15 cellular contexts compared by ENCODE assay signal in genomic region chr10:111725035-111725434, GRCh38.
DNase-seq lines count a peak whose midpoint lies in the region; ATAC-seq, FAIRE-seq and TF ChIP-seq lines count a peak whose summit lies in the region.
"Had no signal": no experiment of that assay in that cellular context is flagged by ENCODE, and none has a peak within 500 bp of the region (broad histone marks: within the 10 kb centered on the region; RNA-seq: fewer than 3 reads in every experiment).

No MANE protein-coding gene starts in this region.

- 0 out of 4 replicates have a peak, but pooled peaks of 1 of the 2 experiments have one; percentile 13 for TF ChIP-seq RAD21 in H1 (IDR thresholded peaks at IDR 0.05 in 1 of 2, conservative IDR thresholded peaks at IDR 0.05 in 1 of 2; ENCODE audit: low read depth in 2 of 2, low read length in 2 of 2)

- H3K4me3 ChIP-seq in HUES48 (ENCODE audit: low read depth, low read length) (no peak overlapping the region), H1 (ENCODE audit: extremely low read depth in 1 of 4, insufficient read depth in 2 of 4, low read depth in 3 of 4, low read length in 4 of 4) (peak overlapping the region in 1 of 4 experiments; percentile 23; a peak in 1 of 8 replicates)
- H3K4me3 ChIP-seq: BLaER1, HAP-1 had no signal

- H4K8ac ChIP-seq in H1 (ENCODE audit: extremely low read depth, insufficient read depth, low read length): no peak overlapping the region

- ATAC-seq in left lobe of liver: no peak

- H4K20me1 ChIP-seq in H1 (replicated peaks in 1 of 2; ENCODE audit: control insufficient read depth in 1 of 2, insufficient read depth in 2 of 2, low read length in 2 of 2): no peaks in the 10 kb centered on the region
- H4K20me1 ChIP-seq: BLaER1 had no signal

- H3K36me3 Mint-ChIP-seq in progenitor cell of endocrine pancreas (ENCODE audit: insufficient read depth): no peaks in the 10 kb centered on the region
- H3K36me3 Mint-ChIP-seq: CD8-positive, alpha-beta memory T cell had no signal

- in situ Hi-C loops in G401 (cut with HindIII; ENCODE audit: low sequenced_read_pairs): no loop called here

- H3K23me2 ChIP-seq in H1 (ENCODE audit: low read depth, low read length): no peaks in the 10 kb centered on the region; the same call in 1 of the 2 replicates

- no peaks in the 10 kb centered on the region for H3K36me3 ChIP-seq in HUES48 (ENCODE audit: control insufficient read depth, insufficient read depth, low read length)
- no peaks in the 10 kb centered on the region for H3K36me3 ChIP-seq in H1 (ENCODE audit: control insufficient read depth in 2 of 4, insufficient read depth in 4 of 4, low read length in 3 of 4)
- H3K36me3 ChIP-seq: BLaER1, HAP-1 had no signal

- H3K9me3 Mint-ChIP-seq in progenitor cell of endocrine pancreas (ENCODE audit: low read depth): no peaks in the 10 kb centered on the region

- DNase-seq in G401 (ENCODE audit: low spot score) (peak; percentile 28), H1 (ENCODE audit: low read depth in 1 of 2, low spot score in 2 of 2) (no peak), inferior parietal cortex (ENCODE audit: extremely low spot score) (peak; percentile 42), left lobe of liver (ENCODE audit: low spot score) (no peak), NCI-H1092 (lab: John Stamatoyannopoulos, UW) (no peak), progenitor cell of endocrine pancreas (ENCODE audit: low spot score, unreplicated experiment) (no peak)
- DNase-seq: 8988T; AML-193; Caco-2; CD8-positive, alpha-beta memory T cell; DND-41; GF-D8 had no signal

- CTCF ChIA-PET in H1 (lab: Charles Lee; ENCODE audit: partially characterized antibody): interaction anchor here (1.4 kb wide), 1 partner anchor 12 kb away, joined by 3 read pairs; no protein-coding TSS in a partner anchor

- no peak overlapping the region for H2BK20ac ChIP-seq in H1 (ENCODE audit: low read length)

- no peak overlapping the region for H2AK5ac ChIP-seq in H1 (ENCODE audit: low read depth, low read length)

- no peak overlapping the region for H3K27ac Mint-ChIP-seq in progenitor cell of endocrine pancreas
- H3K27ac Mint-ChIP-seq: CD8-positive, alpha-beta memory T cell had no signal

- H3K4me3 Mint-ChIP-seq in progenitor cell of endocrine pancreas (ENCODE audit: low read depth): no peak overlapping the region
- H3K4me3 Mint-ChIP-seq: CD8-positive, alpha-beta memory T cell had no signal

- H2AFZ ChIP-seq in H1 (ENCODE audit: low read length): no peak overlapping the region

- H3K27me3 Mint-ChIP-seq in progenitor cell of endocrine pancreas: no peaks in the 10 kb centered on the region

- no peak overlapping the region for H2BK5ac ChIP-seq in H1 (ENCODE audit: low read depth, low read length)

- peaks cover 2% of the 10 kb centered on the region for H3K4me1 Mint-ChIP-seq in progenitor cell of endocrine pancreas (ENCODE audit: low read depth)
- H3K4me1 Mint-ChIP-seq: CD8-positive, alpha-beta memory T cell had no signal

- H3K9me3 ChIP-seq in HUES48 (ENCODE audit: control insufficient read depth, insufficient read depth, low read length) (no peaks in the 10 kb centered on the region), H1 (ENCODE audit: insufficient read depth in 2 of 2, low read depth in 1 of 2, low read length in 1 of 2) (no peaks in the 10 kb centered on the region)
- H3K9me3 ChIP-seq: BLaER1, Caco-2, HAP-1 had no signal

- FAIRE-seq in H1 (lab: Jason Lieb, UNC): no peak

- no peak overlapping the region for H3K14ac ChIP-seq in H1 (ENCODE audit: insufficient read length)

- H3K79me1 ChIP-seq in H1 (ENCODE audit: low read depth, low read length): no peaks in the 10 kb centered on the region

- peak overlapping the region; percentile 12 to 14; a peak in 1 of 4 replicates for H3K4me2 ChIP-seq in H1 (ENCODE audit: insufficient read depth in 1 of 2, low read depth in 2 of 2, low read length in 2 of 2)
- H3K4me2 ChIP-seq: BLaER1 had no signal

- H2BK120ac ChIP-seq in H1 (replicated peaks; ENCODE audit: low read depth, low read length): no peak overlapping the region

- TF ChIP-seq POLR2A in H1 (IDR thresholded peaks at IDR 0.05; ENCODE audit: control extremely low read depth in 1 of 2, low read depth in 2 of 2, low read length in 2 of 2): no peak

- H3K23ac ChIP-seq in H1 (ENCODE audit: insufficient read length): no peak overlapping the region

- H3K9ac ChIP-seq in HUES48 (ENCODE audit: low read depth, low read length) (no peak overlapping the region), H1 (replicated peaks in 1 of 4; ENCODE audit: extremely low read depth in 1 of 4, low read depth in 3 of 4, low read length in 3 of 4) (no peak overlapping the region)
- H3K9ac ChIP-seq: BLaER1 had no signal

- peaks cover 30% of the 10 kb centered on the region for H3K4me1 ChIP-seq in HUES48 (ENCODE audit: control insufficient read depth, insufficient read depth, low read length)
- peaks cover 0 to 13% (median 9%) of the 10 kb centered on the region in 4 experiments; a peak in 2 of 7 replicates for H3K4me1 ChIP-seq in H1 (replicated peaks in 1 of 4; ENCODE audit: control insufficient read depth in 3 of 4, insufficient read depth in 4 of 4, low read length in 3 of 4)
- H3K4me1 ChIP-seq: BLaER1, Caco-2, HAP-1 had no signal

- POLR2A ChIA-PET in H1 (lab: Charles Lee; ENCODE audit: partially characterized antibody): no interaction called here

- H2BK12ac ChIP-seq in H1 (ENCODE audit: low read depth, low read length): no peak overlapping the region

- TF ChIP-seq CTCF in H1 (IDR thresholded peaks at IDR 0.05; ENCODE audit: control extremely low read depth in 1 of 3, insufficient read depth in 1 of 3, low read depth in 1 of 3, low read length in 3 of 3): no peak
- no peak for TF ChIP-seq CTCF in progenitor cell of endocrine pancreas (IDR thresholded peaks at IDR 0.05; ENCODE audit: unreplicated experiment)

- TF ChIP-seq EP300 in H1 (IDR thresholded peaks at IDR 0.05; ENCODE audit: borderline replicate concordance in 1 of 2, low read depth in 2 of 2, low read length in 2 of 2): no peak

- no peak overlapping the region for H3K56ac ChIP-seq in H1 (replicated peaks; ENCODE audit: insufficient read length, low read depth, low read length)

- H3K27ac ChIP-seq in HUES48 (ENCODE audit: low read depth, low read length) (peak overlapping the region; percentile 74), H1 (ENCODE audit: low read depth, low read length) (no peak overlapping the region)
- H3K27ac ChIP-seq: BLaER1 had no signal

- H3K4ac ChIP-seq in H1 (replicated peaks; ENCODE audit: insufficient read length, low read depth, low read length): no peak overlapping the region

- no peak overlapping the region for H3K18ac ChIP-seq in H1 (ENCODE audit: extremely low read depth, low read length)

- no peak overlapping the region for H4K91ac ChIP-seq in H1 (replicated peaks; ENCODE audit: insufficient read length, low read length)

- H3K27me3 ChIP-seq in HUES48 (ENCODE audit: control insufficient read depth, insufficient read depth, low read length) (no peaks in the 10 kb centered on the region), H1 (replicated peaks in 1 of 4; ENCODE audit: control insufficient read depth in 3 of 4, extremely low read depth in 1 of 4, insufficient read depth in 3 of 4, low read length in 3 of 4) (no peaks in the 10 kb centered on the region)
- H3K27me3 ChIP-seq: BLaER1 had no signal

- H2BK15ac ChIP-seq in H1 (ENCODE audit: low read length): no peak overlapping the region

- no peaks in the 10 kb centered on the region for H3K79me2 ChIP-seq in H1 (ENCODE audit: control insufficient read depth in 1 of 2, insufficient read depth in 2 of 2, low read length in 2 of 2)

- H4K5ac ChIP-seq in H1 (ENCODE audit: insufficient read length, low read depth, low read length): no peak overlapping the region

TF ChIP-seq in H1, 55 proteins besides CTCF, POLR2A, EP300 and RAD21:
- TF ChIP-seq ATF2 (IDR thresholded peaks at IDR 0.05; ENCODE audit: low read length) (no peak), RNF2 (IDR thresholded peaks at IDR 0.05; ENCODE audit: borderline replicate concordance, low read depth, low read length, missing control alignments, poor library complexity, severe bottlenecking) (no peak), SAP30 (IDR thresholded peaks at IDR 0.05; ENCODE audit: insufficient read depth, insufficient replicate concordance, low read length) (no peak), MAX (IDR thresholded peaks at IDR 0.05) (peak; percentile 28; the same call in 1 of the 2 replicates), GABPA (IDR thresholded peaks at IDR 0.05; ENCODE audit: borderline replicate concordance, insufficient read depth, low read length) (no peak), E2F6 (IDR thresholded peaks at IDR 0.05) (peak; percentile 70; the same call in 1 of the 2 replicates)
TF ChIP-seq in H1: peak in this region for 2.

Comparison
In these comparisons a context has a peak if more than half of its experiments do, and no peak if none do; other contexts are left out.
1. DNase-seq: peak in G401 (single experiment) and inferior parietal cortex (single experiment); none in H1 (0 of 2), left lobe of liver (single experiment), NCI-H1092 (single experiment) and progenitor cell of endocrine pancreas (single experiment).